ENCODE assay signal across 17 cellular contexts in the genomic region with DNA sequence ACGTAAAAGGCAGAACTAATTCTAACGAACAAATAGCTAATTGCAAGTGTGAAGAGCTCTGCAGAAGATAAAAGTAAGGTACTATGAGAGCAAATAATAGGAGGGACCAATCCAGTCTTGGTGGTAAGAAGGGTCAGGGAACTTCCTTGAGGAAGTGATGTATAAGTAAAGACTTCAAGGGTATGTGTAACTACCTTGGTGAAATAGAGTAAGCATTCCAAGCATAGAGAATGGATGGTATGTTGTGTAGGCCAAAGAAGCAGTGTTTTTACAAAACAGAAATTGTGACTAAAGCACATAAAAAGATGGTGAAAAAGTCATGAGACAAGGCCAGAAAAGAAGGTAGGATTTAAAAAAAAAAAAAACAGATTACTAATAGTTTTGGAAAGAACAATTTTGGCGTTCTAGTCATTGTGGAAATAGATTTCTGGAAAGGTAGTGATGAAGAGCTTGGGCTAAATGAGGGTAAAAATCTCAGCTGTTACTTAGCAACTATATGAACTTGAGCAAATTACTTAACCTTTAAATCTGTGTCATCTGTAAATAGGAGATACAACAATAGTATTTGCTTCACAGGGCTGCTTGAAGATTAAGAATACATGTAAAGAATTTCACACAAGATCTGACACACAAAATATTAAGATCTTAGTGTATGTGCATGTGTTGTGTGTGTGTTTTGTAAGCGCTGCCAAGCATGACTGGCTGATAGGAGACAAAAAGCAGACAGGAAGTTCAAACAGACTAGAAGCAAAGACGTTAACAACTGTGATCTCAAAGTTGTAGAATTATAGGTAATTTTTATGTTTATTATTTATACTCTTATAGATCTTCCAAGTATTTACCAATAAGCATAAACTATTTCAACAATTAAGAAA.
DNase-seq lines count a peak whose midpoint lies in the region; ATAC-seq, FAIRE-seq and TF ChIP-seq lines count a peak whose summit lies in the region.
"Had no signal": no experiment of that assay in that cellular context is flagged by ENCODE, and none has a peak within 500 bp of the region (broad histone marks: within the 10 kb centered on the region; RNA-seq: fewer than 3 reads in every experiment).

No MANE protein-coding gene starts in this region.

- peaks cover 33% of the 10 kb centered on the region for H3K4me1 ChIP-seq in mammary epithelial cell (ENCODE audit: insufficient read depth, low read length)
- H3K4me1 ChIP-seq in prostate gland (replicated peaks) = no peaks in the 10 kb centered on the region

- H3K4me3 ChIP-seq in mammary epithelial cell (replicated peaks in 1 of 3; ENCODE audit: insufficient read depth in 1 of 3, low read depth in 2 of 3, low read length in 3 of 3) (peak overlapping the region in 2 of 3 experiments; percentile 40 to 57), prostate gland (no peak overlapping the region)
- H3K4me3 ChIP-seq: BLaER1 treated with 17β-estradiol and CSF1 and Interleukin-3, amounts not matched to agents 10 nM and 100 nM had no signal

- no peaks in the 10 kb centered on the region for H3K27me3 ChIP-seq in mammary epithelial cell (ENCODE audit: insufficient read depth, low read length)
- H3K27me3 ChIP-seq in prostate gland (replicated peaks; ENCODE audit: insufficient read depth) = no peaks in the 10 kb centered on the region
- H3K27me3 ChIP-seq: BLaER1 treated with 17β-estradiol and CSF1 and Interleukin-3, amounts not matched to agents 10 nM and 100 nM had no signal

- H3K27ac ChIP-seq in mammary epithelial cell (ENCODE audit: insufficient read depth, low read depth, low read length) = peak overlapping the region; percentile 89
- no peak overlapping the region for H3K27ac ChIP-seq in prostate gland
- H3K27ac ChIP-seq: HL-60 had no signal

- dilution Hi-C loops in mammary epithelial cell (cut with HindIII; ENCODE audit: low sequenced_read_pairs) = no loop called here

- intact Hi-C loops in mammary epithelial cell (cut with micrococcal nuclease) (loop anchor here (1.0 kb wide), 2 partner anchors 38 to 45 kb away; no protein-coding TSS in a partner anchor), prostate gland (cut with DNase I) (no loop called here)

- no peaks in the 10 kb centered on the region for H4K20me1 ChIP-seq in mammary epithelial cell (ENCODE audit: insufficient read depth, low read length)

- H3K79me2 ChIP-seq in mammary epithelial cell (ENCODE audit: insufficient read depth, low read length) = no peaks in the 10 kb centered on the region

- TF ChIP-seq CTCF in mammary epithelial cell (conservative IDR thresholded peaks at IDR 0.05 in 1 of 2, IDR thresholded peaks at IDR 0.05 in 1 of 2; ENCODE audit: extremely low read depth in 1 of 2, insufficient read depth in 1 of 2, low read depth in 1 of 2, low read length in 2 of 2) = no peak
- TF ChIP-seq CTCF in prostate gland (IDR thresholded peaks at IDR 0.05) = no peak

- H3K36me3 ChIP-seq in mammary epithelial cell (ENCODE audit: insufficient read depth, low read length) (no peaks in the 10 kb centered on the region), prostate gland (no peaks in the 10 kb centered on the region)

- in situ Hi-C loops in ACHN (cut with HindIII; ENCODE audit: low pct_ligation_motif_present, low pct_unique_long_range_greater_than_20kb, low sequenced_read_pairs) (no loop called here), mammary epithelial cell (cut with MboI; ENCODE audit: low sequenced_read_pairs in 2 of 2) (no loop called here)

- H3K9me3 ChIP-seq in mammary epithelial cell (replicated peaks; ENCODE audit: insufficient read depth, low read length) (no peaks in the 10 kb centered on the region), prostate gland (no peaks in the 10 kb centered on the region)

- FAIRE-seq in frontal cortex (lab: Jason Lieb, UNC) = no peak

- TF ChIP-seq POLR2A in prostate gland (IDR thresholded peaks at IDR 0.05) = no peak

- WGBS in mammary epithelial cell (ENCODE audit: low coverage, missing lambda C conversion rate) = 77% methylated on average over 5 of the region's 5 CpGs
- WGBS in prostate gland = 72% methylated on average over 5 of the region's 5 CpGs

- peak overlapping the region; percentile 75 for H3K9ac ChIP-seq in mammary epithelial cell (ENCODE audit: insufficient read depth, low read length)
- H3K9ac ChIP-seq: BLaER1 treated with 17β-estradiol and CSF1 and Interleukin-3, amounts not matched to agents 10 nM and 100 nM had no signal

- TSS peak; percentile 82 for BruUV-seq in mammary epithelial cell (replicated peaks; lab: Mats Ljungman, UMichigan)

- ATAC-seq in GM19351 (IDR thresholded peaks at IDR 0.05; ENCODE audit: unreplicated experiment) = no peak
- ATAC-seq: activated CD4-positive, alpha-beta T cell treated with anti-CD3 and anti-CD28 coated beads for 36 hours; stimulated activated naive B cell treated with anti-CD40 and anti-IgM and Interleukin-4, amounts not matched to agents 10 μg/mL and 1 μg/mL and 100 μg/mL, for 72 hours had no signal

- H2AFZ ChIP-seq in mammary epithelial cell (ENCODE audit: low read depth, low read length) = peak overlapping the region; percentile 12

- CTCF ChIA-PET in mammary epithelial cell (lab: Charles Lee; ENCODE audit: low non-redundant PET) = no interaction called here

- peak; percentile 35 for DNase-seq in ACHN
- DNase-seq in HT1080 (ENCODE audit: low read depth) = peak; percentile 48
- peak; percentile 40 for DNase-seq in mammary epithelial cell
- DNase-seq in lung microvascular endothelial cell (ENCODE audit: low read depth in 2 of 2) = peak; percentile 19 to 22
- no peak for DNase-seq in frontal cortex (ENCODE audit: low spot score in 2 of 2)
- DNase-seq in prostate gland (ENCODE audit: low spot score) = no peak
- DNase-seq in NK-92 (lab: John Stamatoyannopoulos, UW; ENCODE audit: unreplicated experiment) = no peak
- DNase-seq: activated CD4-positive, alpha-beta T cell treated with anti-CD3 and anti-CD28 coated beads for 36 hours; GDM1; NCI-H1092 treated with DMSO at 0.1 percent for 48 hours; NCI-H510A treated with DMSO at 0.1 percent for 48 hours; nucleus accumbens; stimulated activated CD4-positive, alpha-beta T cell treated with anti-CD3 and anti-CD28 coated beads, Interleukin-2, amount 100 ng/mL, for 24 hours; stimulated activated naive B cell treated with anti-CD40 and anti-IgM and Interleukin-4, amounts not matched to agents 10 μg/mL and 1 μg/mL and 100 μg/mL, for 72 hours had no signal

- peak overlapping the region; percentile 95 for H3K4me2 ChIP-seq in mammary epithelial cell (ENCODE audit: insufficient read depth, low read depth, low read length)

Comparison
In these comparisons a context has a peak if more than half of its experiments do, and no peak if none do; other contexts are left out.
1. DNase-seq: peak in ACHN (single experiment), HT1080 (single experiment), mammary epithelial cell (single experiment) and lung microvascular endothelial cell (2 of 2); none in frontal cortex (0 of 2), prostate gland (single experiment) and NK-92 (single experiment).
2. H3K4me3 ChIP-seq: peak in mammary epithelial cell (2 of 3); none in prostate gland (0 of 2).